8 cellular contexts compared by ENCODE assay signal in the genomic region with DNA sequence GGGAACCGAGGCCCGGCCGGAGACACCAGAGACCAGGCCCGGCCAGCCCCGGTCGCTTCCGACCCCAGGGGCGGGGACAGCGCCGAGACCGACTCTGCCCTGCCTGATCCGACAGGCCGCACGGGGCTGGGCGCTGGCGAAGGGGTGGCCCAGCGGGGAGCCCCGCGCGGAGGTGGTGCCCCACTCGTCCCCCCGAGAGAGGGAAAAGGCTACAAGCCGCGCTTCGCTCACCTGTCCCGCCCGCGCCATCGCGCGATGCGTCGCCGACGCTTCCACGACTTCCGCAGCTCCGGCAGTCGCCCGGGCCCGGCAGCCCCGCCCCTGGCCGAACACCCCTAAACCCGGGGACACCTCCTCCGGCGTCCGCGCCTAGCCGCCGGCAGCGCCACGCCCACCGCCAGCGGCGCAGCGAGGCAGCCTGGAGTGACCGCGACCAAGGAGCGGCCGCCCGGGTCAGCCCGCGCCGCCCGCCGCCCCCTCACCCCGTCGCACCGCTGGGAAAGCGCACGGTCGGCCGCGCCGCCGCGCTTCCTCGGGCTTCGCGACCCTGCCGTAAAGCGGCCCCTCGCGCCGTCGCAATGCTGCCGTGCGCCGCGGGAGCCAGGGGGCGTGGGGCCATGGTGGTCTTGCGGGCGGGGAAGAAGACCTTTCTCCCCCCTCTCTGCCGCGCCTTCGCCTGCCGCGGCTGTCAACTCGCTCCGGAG. TPM values are rescaled to one million over a fixed set of nuclear protein-coding genes. Genes with fewer than 3 reads are reported as not detected.
A peak's percentile ranks its signal among the peaks of the same experiment; 100 is the strongest.
DNase-seq lines count a peak whose midpoint lies in the region; ATAC-seq lines count a peak whose summit lies in the region.

A gene with protein sequence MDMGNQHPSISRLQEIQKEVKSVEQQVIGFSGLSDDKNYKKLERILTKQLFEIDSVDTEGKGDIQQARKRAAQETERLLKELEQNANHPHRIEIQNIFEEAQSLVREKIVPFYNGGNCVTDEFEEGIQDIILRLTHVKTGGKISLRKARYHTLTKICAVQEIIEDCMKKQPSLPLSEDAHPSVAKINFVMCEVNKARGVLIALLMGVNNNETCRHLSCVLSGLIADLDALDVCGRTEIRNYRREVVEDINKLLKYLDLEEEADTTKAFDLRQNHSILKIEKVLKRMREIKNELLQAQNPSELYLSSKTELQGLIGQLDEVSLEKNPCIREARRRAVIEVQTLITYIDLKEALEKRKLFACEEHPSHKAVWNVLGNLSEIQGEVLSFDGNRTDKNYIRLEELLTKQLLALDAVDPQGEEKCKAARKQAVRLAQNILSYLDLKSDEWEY (minus strand): TSS at position 273 of the 704 bp plus-strand sequence. CDS start 1,493 bp downstream, outside the sequence.
A gene with protein sequence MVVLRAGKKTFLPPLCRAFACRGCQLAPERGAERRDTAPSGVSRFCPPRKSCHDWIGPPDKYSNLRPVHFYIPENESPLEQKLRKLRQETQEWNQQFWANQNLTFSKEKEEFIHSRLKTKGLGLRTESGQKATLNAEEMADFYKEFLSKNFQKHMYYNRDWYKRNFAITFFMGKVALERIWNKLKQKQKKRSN (plus strand): TSS at position 576 of the 704 bp plus-strand sequence. CDS start 42 bp downstream, at position 618.

- peak; percentile 91 for DNase-seq in AG08395 (ENCODE audit: low spot score)
- peak; percentile 66 for DNase-seq in NCI-H446 treated with DMSO at 0.1 percent for 48 hours (lab: John Stamatoyannopoulos, UW)
- DNase-seq in activated CD4-positive, alpha-beta T cell treated with anti-CD3 and anti-CD28 coated beads for 24 hours (ENCODE audit: low read depth in 2 of 2): peak; percentile 75 to 76
- peak; percentile 92 for DNase-seq in cerebellum (ENCODE audit: low spot score)
- peak; percentile 76 for DNase-seq in kidney glomerular epithelial cell (lab: John Stamatoyannopoulos, UW)
- peak; percentile 77 to 82 for DNase-seq in stimulated activated CD4-positive, alpha-beta T cell treated with anti-CD3 and anti-CD28 coated beads, Interleukin-15, amount 100 ng/mL, for 48 hours (ENCODE audit: low read depth in 2 of 2)

- ATAC-seq in GM18907 (IDR thresholded peaks at IDR 0.05; ENCODE audit: unreplicated experiment): peak; percentile 79
- ATAC-seq in HG03139 (IDR thresholded peaks at IDR 0.05; ENCODE audit: unreplicated experiment): peak; percentile 66

RNA-seq across cellular contexts. Expression of the first gene that starts in this region (rescaled TPM):
- total RNA-seq in cerebellum: 27.2 TPM

RNA-seq across cellular contexts. Expression of the second gene that starts in this region (rescaled TPM):
- total RNA-seq in cerebellum: 23.4 TPM

Comparison
In these comparisons a context has a peak if more than half of its experiments do, and no peak if none do; other contexts are left out.
1. Peak in every context shown above with its lines: DNase-seq and ATAC-seq.